ENCODE assay signal across 1 cellular context in the genomic region with DNA sequence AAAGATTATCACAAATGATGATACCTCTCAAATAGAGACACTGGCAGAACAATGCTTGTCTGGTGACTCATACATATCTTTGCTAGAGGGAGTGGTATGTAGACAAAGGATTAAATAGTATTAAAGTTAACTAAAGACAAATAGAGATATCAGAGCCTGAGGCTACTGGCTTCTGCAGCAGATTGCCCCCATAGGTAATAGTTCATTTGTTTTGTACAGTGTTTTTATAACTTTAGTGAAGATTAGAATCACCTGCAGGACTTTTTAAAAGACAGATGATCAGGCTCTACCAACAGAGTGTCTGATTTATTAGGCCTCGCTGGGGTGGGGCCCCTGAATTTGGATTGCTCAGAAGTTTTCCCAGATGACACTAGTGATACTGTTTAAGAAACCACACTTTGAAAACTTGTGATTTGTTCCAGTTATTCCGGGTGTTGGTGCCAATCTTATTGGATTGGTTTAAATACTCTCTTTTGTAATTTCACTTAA.
TF ChIP-seq lines count a peak whose summit lies in the region.

No MANE protein-coding gene starts in this region.

TF ChIP-seq in GM23338, 12 proteins besides CTCF, POLR2A, EP300 and RAD21 (continued from another document):
- TF ChIP-seq, protein P1, sequence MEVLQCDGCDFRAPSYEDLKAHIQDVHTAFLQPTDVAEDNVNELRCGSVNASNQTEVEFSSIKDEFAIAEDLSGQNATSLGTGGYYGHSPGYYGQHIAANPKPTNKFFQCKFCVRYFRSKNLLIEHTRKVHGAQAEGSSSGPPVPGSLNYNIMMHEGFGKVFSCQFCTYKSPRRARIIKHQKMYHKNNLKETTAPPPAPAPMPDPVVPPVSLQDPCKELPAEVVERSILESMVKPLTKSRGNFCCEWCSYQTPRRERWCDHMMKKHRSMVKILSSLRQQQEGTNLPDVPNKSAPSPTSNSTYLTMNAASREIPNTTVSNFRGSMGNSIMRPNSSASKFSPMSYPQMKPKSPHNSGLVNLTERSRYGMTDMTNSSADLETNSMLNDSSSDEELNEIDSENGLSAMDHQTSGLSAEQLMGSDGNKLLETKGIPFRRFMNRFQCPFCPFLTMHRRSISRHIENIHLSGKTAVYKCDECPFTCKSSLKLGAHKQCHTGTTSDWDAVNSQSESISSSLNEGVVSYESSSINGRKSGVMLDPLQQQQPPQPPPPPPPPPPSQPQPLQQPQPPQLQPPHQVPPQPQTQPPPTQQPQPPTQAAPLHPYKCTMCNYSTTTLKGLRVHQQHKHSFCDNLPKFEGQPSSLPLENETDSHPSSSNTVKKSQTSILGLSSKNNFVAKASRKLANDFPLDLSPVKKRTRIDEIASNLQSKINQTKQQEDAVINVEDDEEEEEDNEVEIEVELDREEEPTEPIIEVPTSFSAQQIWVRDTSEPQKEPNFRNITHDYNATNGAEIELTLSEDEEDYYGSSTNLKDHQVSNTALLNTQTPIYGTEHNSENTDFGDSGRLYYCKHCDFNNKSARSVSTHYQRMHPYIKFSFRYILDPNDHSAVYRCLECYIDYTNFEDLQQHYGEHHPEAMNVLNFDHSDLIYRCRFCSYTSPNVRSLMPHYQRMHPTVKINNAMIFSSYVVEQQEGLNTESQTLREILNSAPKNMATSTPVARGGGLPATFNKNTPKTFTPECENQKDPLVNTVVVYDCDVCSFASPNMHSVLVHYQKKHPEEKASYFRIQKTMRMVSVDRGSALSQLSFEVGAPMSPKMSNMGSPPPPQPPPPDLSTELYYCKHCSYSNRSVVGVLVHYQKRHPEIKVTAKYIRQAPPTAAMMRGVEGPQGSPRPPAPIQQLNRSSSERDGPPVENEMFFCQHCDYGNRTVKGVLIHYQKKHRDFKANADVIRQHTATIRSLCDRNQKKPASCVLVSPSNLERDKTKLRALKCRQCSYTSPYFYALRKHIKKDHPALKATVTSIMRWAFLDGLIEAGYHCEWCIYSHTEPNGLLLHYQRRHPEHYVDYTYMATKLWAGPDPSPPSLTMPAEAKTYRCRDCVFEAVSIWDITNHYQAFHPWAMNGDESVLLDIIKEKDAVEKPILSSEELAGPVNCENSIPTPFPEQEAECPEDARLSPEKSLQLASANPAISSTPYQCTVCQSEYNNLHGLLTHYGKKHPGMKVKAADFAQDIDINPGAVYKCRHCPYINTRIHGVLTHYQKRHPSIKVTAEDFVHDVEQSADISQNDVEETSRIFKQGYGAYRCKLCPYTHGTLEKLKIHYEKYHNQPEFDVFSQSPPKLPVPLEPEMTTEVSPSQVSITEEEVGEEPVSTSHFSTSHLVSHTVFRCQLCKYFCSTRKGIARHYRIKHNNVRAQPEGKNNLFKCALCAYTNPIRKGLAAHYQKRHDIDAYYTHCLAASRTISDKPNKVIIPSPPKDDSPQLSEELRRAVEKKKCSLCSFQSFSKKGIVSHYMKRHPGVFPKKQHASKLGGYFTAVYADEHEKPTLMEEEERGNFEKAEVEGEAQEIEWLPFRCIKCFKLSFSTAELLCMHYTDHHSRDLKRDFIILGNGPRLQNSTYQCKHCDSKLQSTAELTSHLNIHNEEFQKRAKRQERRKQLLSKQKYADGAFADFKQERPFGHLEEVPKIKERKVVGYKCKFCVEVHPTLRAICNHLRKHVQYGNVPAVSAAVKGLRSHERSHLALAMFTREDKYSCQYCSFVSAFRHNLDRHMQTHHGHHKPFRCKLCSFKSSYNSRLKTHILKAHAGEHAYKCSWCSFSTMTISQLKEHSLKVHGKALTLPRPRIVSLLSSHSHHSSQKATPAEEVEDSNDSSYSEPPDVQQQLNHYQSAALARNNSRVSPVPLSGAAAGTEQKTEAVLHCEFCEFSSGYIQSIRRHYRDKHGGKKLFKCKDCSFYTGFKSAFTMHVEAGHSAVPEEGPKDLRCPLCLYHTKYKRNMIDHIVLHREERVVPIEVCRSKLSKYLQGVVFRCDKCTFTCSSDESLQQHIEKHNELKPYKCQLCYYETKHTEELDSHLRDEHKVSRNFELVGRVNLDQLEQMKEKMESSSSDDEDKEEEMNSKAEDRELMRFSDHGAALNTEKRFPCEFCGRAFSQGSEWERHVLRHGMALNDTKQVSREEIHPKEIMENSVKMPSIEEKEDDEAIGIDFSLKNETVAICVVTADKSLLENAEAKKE (CRISPR knock-in tag; IDR thresholded peaks at IDR 0.05) = no peak
- TF ChIP-seq NANOG (IDR thresholded peaks at IDR 0.05; ENCODE audit: borderline replicate concordance) (no peak), CREB1 (CRISPR knock-in tag; IDR thresholded peaks at IDR 0.05; ENCODE audit: low read depth) (no peak)
